In the genomic region with DNA sequence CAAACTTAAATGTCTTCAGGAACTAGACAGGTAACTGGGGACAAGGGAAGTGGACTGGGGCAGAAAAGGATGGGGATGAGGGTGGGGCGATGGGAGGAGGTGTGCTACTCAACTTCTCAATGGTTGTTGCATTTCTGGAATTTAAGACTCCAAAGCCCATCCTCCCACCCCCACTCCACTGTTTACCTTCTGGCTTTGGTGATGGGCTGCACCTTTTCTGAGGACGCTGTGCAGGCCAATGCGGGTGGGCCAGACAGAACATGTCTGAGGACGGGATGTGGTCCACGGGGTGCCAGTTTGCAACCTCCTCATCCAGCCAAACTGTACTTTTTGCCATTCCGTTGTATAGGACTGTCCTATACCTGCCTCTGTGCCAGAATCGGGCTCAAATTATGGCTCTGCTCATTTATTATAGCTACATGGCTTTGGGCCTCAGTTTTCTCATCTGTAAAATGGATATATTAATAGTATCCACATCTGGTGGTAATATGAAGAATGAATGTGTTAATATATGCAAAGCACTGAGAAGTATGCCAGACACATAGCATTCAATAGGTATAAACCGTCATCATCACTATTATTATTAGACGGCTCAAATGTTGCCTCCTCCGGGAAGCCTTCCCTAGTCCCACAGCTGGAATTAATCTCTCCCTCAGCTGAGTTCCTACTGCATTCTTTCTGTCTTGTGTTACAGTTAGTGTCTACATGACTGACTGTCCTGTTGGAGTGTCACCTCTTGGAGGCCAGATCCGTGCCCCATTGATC, we compare ENCODE assay signal across 1 cellular context.
TF ChIP-seq lines count a peak whose summit lies in the region.

No MANE protein-coding gene starts in this region.

TF ChIP-seq in HepG2, 621 proteins besides CTCF, POLR2A, EP300 and RAD21:
- TF ChIP-seq FOXA1 (IDR thresholded peaks at IDR 0.05) = no peak
- peak; percentile 44; the same call in 1 of the 2 replicates for TF ChIP-seq FOXA1 (CRISPR knock-in tag; IDR thresholded peaks at IDR 0.05)
- no peak for TF ChIP-seq ARNTL (CRISPR knock-in tag; IDR thresholded peaks at IDR 0.05)
- peak; percentile 66 for TF ChIP-seq ZFP36 (IDR thresholded peaks at IDR 0.05; ENCODE audit: borderline replicate concordance, low read depth, low read length, partially characterized antibody)
- TF ChIP-seq ARID4A (CRISPR knock-in tag; IDR thresholded peaks at IDR 0.05; ENCODE audit: borderline replicate concordance) = 0 out of 2 replicates have a peak, but pooled peaks have one; percentile 8
- TF ChIP-seq ZNF629 (CRISPR knock-in tag; conservative IDR thresholded peaks at IDR 0.05) = peak; percentile 92
- TF ChIP-seq TBX2 (CRISPR knock-in tag; IDR thresholded peaks at IDR 0.05; ENCODE audit: borderline replicate concordance) = 0 out of 2 replicates have a peak, but pooled peaks have one; percentile 13
- TF ChIP-seq SKI (IDR thresholded peaks at IDR 0.05; ENCODE audit: partially characterized antibody) = no peak
- TF ChIP-seq CHD4 (IDR thresholded peaks at IDR 0.05; ENCODE audit: borderline replicate concordance, low read length) = peak; percentile 84
- TF ChIP-seq RCOR2 (CRISPR knock-in tag; IDR thresholded peaks at IDR 0.05) = 0 out of 2 replicates have a peak, but pooled peaks have one; percentile 30
- TF ChIP-seq ZMYM3 (CRISPR knock-in tag; IDR thresholded peaks at IDR 0.05) = peak; percentile 52; the same call in 1 of the 2 replicates
- TF ChIP-seq ZNF619 (CRISPR knock-in tag; IDR thresholded peaks at IDR 0.05) = no peak
- TF ChIP-seq ZBTB7B (CRISPR knock-in tag; IDR thresholded peaks at IDR 0.05) = peak; percentile 13; the same call in 1 of the 2 replicates
- TF ChIP-seq, protein P1, sequence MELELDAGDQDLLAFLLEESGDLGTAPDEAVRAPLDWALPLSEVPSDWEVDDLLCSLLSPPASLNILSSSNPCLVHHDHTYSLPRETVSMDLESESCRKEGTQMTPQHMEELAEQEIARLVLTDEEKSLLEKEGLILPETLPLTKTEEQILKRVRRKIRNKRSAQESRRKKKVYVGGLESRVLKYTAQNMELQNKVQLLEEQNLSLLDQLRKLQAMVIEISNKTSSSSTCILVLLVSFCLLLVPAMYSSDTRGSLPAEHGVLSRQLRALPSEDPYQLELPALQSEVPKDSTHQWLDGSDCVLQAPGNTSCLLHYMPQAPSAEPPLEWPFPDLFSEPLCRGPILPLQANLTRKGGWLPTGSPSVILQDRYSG (CRISPR knock-in tag; IDR thresholded peaks at IDR 0.05) = no peak
